8 cellular contexts compared by ENCODE assay signal in genomic region chr2:24492283-24493272, GRCh38. TPM values are rescaled to one million over a fixed set of nuclear protein-coding genes. Genes with fewer than 3 reads are reported as not detected.
DNase-seq lines count a peak whose midpoint lies in the region; TF ChIP-seq lines count a peak whose summit lies in the region.

No MANE protein-coding gene starts in this region.

- H3K9me3 Mint-ChIP-seq in dendritic cell treated with granulocyte-macrophage colony-stimulating factor and Interleukin-4, amounts not matched to agents 40 ng/mL and 50 ng/mL, for 4 days = no peaks in the 10 kb centered on the region
- no peaks in the 10 kb centered on the region for H3K9me3 Mint-ChIP-seq in type B pancreatic cell

- peak overlapping the region; percentile 88 for H3K4me3 Mint-ChIP-seq in dendritic cell treated with granulocyte-macrophage colony-stimulating factor and Interleukin-4, amounts not matched to agents 40 ng/mL and 50 ng/mL, for 4 days
- peak overlapping the region; percentile 85 for H3K4me3 Mint-ChIP-seq in type B pancreatic cell

- no peak overlapping the region for H3K27ac ChIP-seq in mesendoderm (ENCODE audit: low read depth, low read length)

- H3K27me3 ChIP-seq in NT2/D1 (ENCODE audit: insufficient read depth, insufficient read length) (peaks cover 46% of the 10 kb centered on the region), mesendoderm (ENCODE audit: insufficient read depth, low read length, poor library complexity) (no peaks in the 10 kb centered on the region)

- TF ChIP-seq CTCF in type B pancreatic cell (conservative IDR thresholded peaks at IDR 0.05) = no peak

- H3K27ac Mint-ChIP-seq in dendritic cell treated with granulocyte-macrophage colony-stimulating factor and Interleukin-4, amounts not matched to agents 40 ng/mL and 50 ng/mL, for 4 days = peak overlapping the region; percentile 99
- peak overlapping the region; percentile 24 for H3K27ac Mint-ChIP-seq in type B pancreatic cell

- H3K9ac ChIP-seq in NT2/D1 (ENCODE audit: insufficient read length, low read depth) (peak overlapping the region; percentile 79), mesendoderm (ENCODE audit: low read length) (peak overlapping the region; percentile 84)

- no peak overlapping the region for H2BK120ac ChIP-seq in mesendoderm (ENCODE audit: low read depth, low read length)

- H3K4me3 ChIP-seq in NT2/D1 (ENCODE audit: insufficient read length, low read depth) (peak overlapping the region; percentile 76), mesendoderm (ENCODE audit: low read length) (peak overlapping the region; percentile 91)

- no peak overlapping the region for H4K8ac ChIP-seq in mesendoderm (ENCODE audit: low read depth, low read length)

- H3K4me1 Mint-ChIP-seq in dendritic cell treated with granulocyte-macrophage colony-stimulating factor and Interleukin-4, amounts not matched to agents 40 ng/mL and 50 ng/mL, for 4 days (ENCODE audit: low read depth) = peaks cover 50% of the 10 kb centered on the region
- peaks cover 31% of the 10 kb centered on the region for H3K4me1 Mint-ChIP-seq in type B pancreatic cell (ENCODE audit: unreplicated experiment)

- peaks cover 10% of the 10 kb centered on the region for H3K79me1 ChIP-seq in mesendoderm (ENCODE audit: low read length)

- no peak overlapping the region for H3K23ac ChIP-seq in mesendoderm (ENCODE audit: low read length)

- no peak overlapping the region for H2AK5ac ChIP-seq in mesendoderm (ENCODE audit: low read length)

- H3K4me2 ChIP-seq in mesendoderm (ENCODE audit: low read length) = peak overlapping the region; percentile 44

- H3K36me3 Mint-ChIP-seq in dendritic cell treated with granulocyte-macrophage colony-stimulating factor and Interleukin-4, amounts not matched to agents 40 ng/mL and 50 ng/mL, for 4 days (ENCODE audit: low read depth) = peaks cover 7% of the 10 kb centered on the region
- no peaks in the 10 kb centered on the region for H3K36me3 Mint-ChIP-seq in type B pancreatic cell

- H2BK15ac ChIP-seq in mesendoderm (replicated peaks; ENCODE audit: low read depth) = no peak overlapping the region

- H2BK5ac ChIP-seq in mesendoderm (ENCODE audit: low read length) = no peak overlapping the region

- peaks cover 3% of the 10 kb centered on the region for H3K4me1 ChIP-seq in NT2/D1 (ENCODE audit: insufficient read depth, insufficient read length)
- peaks cover 6% of the 10 kb centered on the region for H3K4me1 ChIP-seq in mesendoderm (ENCODE audit: control insufficient read depth, low read depth, low read length)

- peaks cover 9% of the 10 kb centered on the region for H3K79me2 ChIP-seq in mesendoderm (ENCODE audit: control insufficient read depth, insufficient read depth, low read length)

- no peaks in the 10 kb centered on the region for H3K9me3 ChIP-seq in NT2/D1 (ENCODE audit: insufficient read depth, low read length)

- intact Hi-C loops in dendritic cell treated with granulocyte-macrophage colony-stimulating factor and Interleukin-4, amounts not matched to agents 40 ng/mL and 50 ng/mL, for 4 days (cut with micrococcal nuclease) = loop anchor here (5.0 kb wide), 1 partner anchor 40 kb away; no protein-coding TSS in a partner anchor

- no peak overlapping the region for H3K4ac ChIP-seq in mesendoderm (ENCODE audit: low read depth, low read length)

- no peak overlapping the region for H4K5ac ChIP-seq in mesendoderm (ENCODE audit: low read length)

- H3K36me3 ChIP-seq in NT2/D1 (ENCODE audit: insufficient read depth, insufficient read length, low read length) = no peaks in the 10 kb centered on the region
- no peaks in the 10 kb centered on the region for H3K36me3 ChIP-seq in mesendoderm (ENCODE audit: control insufficient read depth, insufficient read depth, low read length)

- WGBS in mesendoderm (ENCODE audit: extremely low coverage, insufficient coverage, low lambda C conversion rate) = no CpG with 5 or more reads among the region's 20 CpGs

- peak overlapping the region; percentile 99 for H3K56ac ChIP-seq in mesendoderm (ENCODE audit: low read length)

- H3K27me3 Mint-ChIP-seq in dendritic cell treated with granulocyte-macrophage colony-stimulating factor and Interleukin-4, amounts not matched to agents 40 ng/mL and 50 ng/mL, for 4 days = no peaks in the 10 kb centered on the region
- H3K27me3 Mint-ChIP-seq in type B pancreatic cell = peaks cover 13% of the 10 kb centered on the region

- DNase-seq in NCI-H2107 (lab: John Stamatoyannopoulos, UW) (peak; percentile 3), NCI-H2107 treated with DMSO at 0.1 percent for 48 hours (lab: John Stamatoyannopoulos, UW; ENCODE audit: unreplicated experiment) (no peak), NT2/D1 (ENCODE audit: low read depth, low spot score) (no peak), mesendoderm (peak; percentile 35), type B pancreatic cell (ENCODE audit: extremely low spot score, unreplicated experiment) (no peak), NCI-H2029 (lab: John Stamatoyannopoulos, UW) (no peak), epidermal melanocyte (ENCODE audit: insufficient read length, low spot score) (no peak)

- H3K18ac ChIP-seq in mesendoderm (ENCODE audit: low read length) = no peak overlapping the region

RNA-seq across cellular contexts. Expression of gene NCOA1, which starts 1.5 kb away (rescaled TPM):
- 11.2 TPM for polyA plus RNA-seq in mesendoderm (2013, experiment 1 of 2)
- polyA plus RNA-seq in mesendoderm (2013, experiment 2 of 2) = 10.6 TPM
- total RNA-seq in type B pancreatic cell (ENCODE audit: low replicate concordance) = 18.1 and 23.8 TPM in 2 replicates

Comparison
In these comparisons a context has a peak if more than half of its experiments do, and no peak if none do; other contexts are left out.
1. DNase-seq: peak in NCI-H2107 (single experiment) and mesendoderm (single experiment); none in NCI-H2107 treated with DMSO at 0.1 percent for 48 hours (single experiment), NT2/D1 (single experiment), type B pancreatic cell (single experiment), NCI-H2029 (single experiment) and epidermal melanocyte (single experiment).